1 cellular context compared by ENCODE assay signal in the genomic region with DNA sequence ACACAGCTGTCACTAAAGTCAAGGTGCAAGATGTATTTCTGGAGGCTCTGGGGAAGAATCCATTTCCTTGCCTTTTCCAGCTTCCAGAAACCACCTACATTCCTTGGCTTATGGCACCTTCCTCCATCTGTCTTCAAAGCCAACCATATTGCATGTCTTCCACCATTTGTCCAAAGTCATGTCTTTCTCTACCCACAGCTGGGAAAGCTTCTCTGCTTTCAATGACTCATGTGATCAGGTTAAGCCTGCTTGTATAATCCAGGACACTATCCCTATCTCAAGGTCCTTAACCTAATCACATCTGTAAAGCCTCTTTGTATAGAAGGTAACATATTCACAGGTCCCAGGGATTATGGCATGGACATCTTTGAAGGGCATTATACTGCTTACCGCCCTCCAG.
TF ChIP-seq lines count a peak whose summit lies in the region.

No MANE protein-coding gene starts in this region.

TF ChIP-seq in IMR-90, 13 proteins besides CTCF, POLR2A, EP300 and RAD21:
- TF ChIP-seq CEBPB (IDR thresholded peaks at IDR 0.05; ENCODE audit: low read depth, low read length) (no peak), SMC3 (IDR thresholded peaks at IDR 0.05; ENCODE audit: low read depth, low read length) (no peak), MAZ (IDR thresholded peaks at IDR 0.05; ENCODE audit: borderline replicate concordance, low read depth, low read length) (no peak), FOS (IDR thresholded peaks at IDR 0.05; ENCODE audit: low read depth, low read length) (no peak), MXI1 (IDR thresholded peaks at IDR 0.05; ENCODE audit: borderline replicate concordance, low read depth, low read length) (no peak), BHLHE40 (IDR thresholded peaks at IDR 0.05; ENCODE audit: low read depth, low read length) (no peak), CHD1 (IDR thresholded peaks at IDR 0.05; ENCODE audit: low read depth, low read length) (no peak), NFE2L2 (IDR thresholded peaks at IDR 0.05; ENCODE audit: low read depth, low read length) (no peak)
- TF ChIP-seq, protein P1, sequence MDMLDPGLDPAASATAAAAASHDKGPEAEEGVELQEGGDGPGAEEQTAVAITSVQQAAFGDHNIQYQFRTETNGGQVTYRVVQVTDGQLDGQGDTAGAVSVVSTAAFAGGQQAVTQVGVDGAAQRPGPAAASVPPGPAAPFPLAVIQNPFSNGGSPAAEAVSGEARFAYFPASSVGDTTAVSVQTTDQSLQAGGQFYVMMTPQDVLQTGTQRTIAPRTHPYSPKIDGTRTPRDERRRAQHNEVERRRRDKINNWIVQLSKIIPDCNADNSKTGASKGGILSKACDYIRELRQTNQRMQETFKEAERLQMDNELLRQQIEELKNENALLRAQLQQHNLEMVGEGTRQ (IDR thresholded peaks at IDR 0.05; ENCODE audit: low read depth, low read length): no peak
